Comparison of ENCODE assay signal across 8 cellular contexts in the genomic region with DNA sequence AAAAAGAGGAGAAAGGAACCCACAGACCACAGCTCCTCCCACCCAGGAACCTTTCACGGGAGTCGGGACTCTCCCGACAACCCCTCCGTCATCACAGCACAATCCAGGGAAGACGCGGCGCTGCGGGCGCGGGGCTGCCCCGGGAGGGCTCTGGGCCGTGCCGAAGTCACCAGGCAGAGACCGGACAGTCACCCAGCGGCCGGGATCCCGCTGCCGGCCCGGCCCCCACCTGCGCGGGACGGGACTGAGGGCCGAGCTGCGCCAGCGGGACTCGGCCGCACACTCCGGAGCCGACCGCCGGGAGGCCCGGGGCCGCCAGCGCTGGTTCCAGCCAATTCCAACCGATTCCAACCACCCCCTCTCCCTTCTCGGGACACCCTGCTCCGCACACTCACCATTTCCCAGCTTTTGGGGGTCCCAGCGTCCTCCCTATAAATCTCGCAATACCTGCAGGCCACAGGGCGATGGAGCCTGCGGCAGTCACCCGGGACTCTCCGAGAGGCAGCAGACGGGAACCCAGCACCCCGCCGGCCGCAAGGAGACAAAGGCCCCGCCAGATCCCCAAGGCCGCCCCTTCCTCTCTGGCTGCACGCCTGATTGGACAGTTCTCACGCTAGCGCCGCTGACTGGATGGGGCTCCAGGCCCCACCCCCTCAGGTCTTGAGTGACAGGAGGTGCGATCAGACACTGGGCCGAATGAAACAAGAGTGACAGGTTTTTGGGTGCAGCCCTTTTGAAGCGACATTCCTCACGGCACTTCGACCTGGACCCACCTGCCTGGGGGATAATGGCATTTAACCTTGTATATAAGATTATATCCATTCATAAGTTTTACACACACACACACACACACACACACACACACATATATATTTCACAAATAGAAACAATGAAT. TPM values are rescaled to one million over a fixed set of nuclear protein-coding genes. Genes with fewer than 3 reads are reported as not detected.
DNase-seq lines count a peak whose midpoint lies in the region; ATAC-seq and TF ChIP-seq lines count a peak whose summit lies in the region.

TSS of gene ZNF695 (minus strand) at position 547 of the 895 bp plus-strand sequence. CDS start at position 398, 149 bp downstream.

- peak; percentile 95 for DNase-seq in EH (ENCODE audit: low read depth)
- DNase-seq in Jurkat, Clone E6-1 (ENCODE audit: low read depth, low spot score): peak; percentile 98
- DNase-seq in RWPE2 (ENCODE audit: low spot score): peak; percentile 93
- DNase-seq in activated naive CD8-positive, alpha-beta T cell treated with anti-CD3 and anti-CD28 coated beads, Interleukin-2, amount 10 ng/mL, durations not matched to agents 7 days and 5 days: peak; percentile 54
- DNase-seq in cardiac muscle cell (ENCODE audit: low read depth in 1 of 2, low spot score in 1 of 2): peak; percentile 96
- DNase-seq in osteocyte (ENCODE audit: extremely low spot score, unreplicated experiment): peak; percentile 97
- DNase-seq in type B pancreatic cell (ENCODE audit: extremely low spot score, unreplicated experiment): peak; percentile 93

- H3K27me3 ChIP-seq in RWPE2 (ENCODE audit: insufficient read depth, poor library complexity, severe bottlenecking): no peaks in the 10 kb centered on the region
- no peaks in the 10 kb centered on the region for H3K27me3 ChIP-seq in cardiac muscle cell

- peak; percentile 94 for ATAC-seq in GM21717 (IDR thresholded peaks at IDR 0.05; ENCODE audit: unreplicated experiment)
- peak; percentile 99 for ATAC-seq in RWPE2 (ENCODE audit: low read depth)
- ATAC-seq in activated naive CD8-positive, alpha-beta T cell treated with anti-CD3 and anti-CD28 coated beads, Interleukin-2, amount 10 ng/mL, durations not matched to agents 7 days and 5 days (ENCODE audit: low read depth): peak; percentile 93

- peak within 1 kb of the TSS; percentile 27 for H3K27ac ChIP-seq in RWPE2 (ENCODE audit: poor library complexity, severe bottlenecking)
- H3K27ac ChIP-seq in cardiac muscle cell: no peak within 1 kb of the TSS

- H3K27ac Mint-ChIP-seq in activated naive CD8-positive, alpha-beta T cell treated with anti-CD3 and anti-CD28 coated beads, Interleukin-2, amount 10 ng/mL, durations not matched to agents 7 days and 5 days: peak within 1 kb of the TSS; percentile 54
- H3K27ac Mint-ChIP-seq in osteocyte (ENCODE audit: unreplicated experiment) (peak within 1 kb of the TSS; percentile 99), type B pancreatic cell (peak within 1 kb of the TSS; percentile 99)

- peaks cover 10% of the 10 kb centered on the region for H3K36me3 ChIP-seq in RWPE2 (ENCODE audit: low read depth)
- H3K36me3 ChIP-seq in cardiac muscle cell: no peaks in the 10 kb centered on the region

- TF ChIP-seq CTCF in RWPE2 (IDR thresholded peaks at IDR 0.05; ENCODE audit: poor library complexity, severe bottlenecking): no peak
- no peak for TF ChIP-seq CTCF in cardiac muscle cell (IDR thresholded peaks at IDR 0.05; ENCODE audit: low read depth, low read length)
- no peak for TF ChIP-seq CTCF in osteocyte (IDR thresholded peaks at IDR 0.05)
- peak; percentile 31 for TF ChIP-seq CTCF in type B pancreatic cell (conservative IDR thresholded peaks at IDR 0.05)

- no peaks in the 10 kb centered on the region for H3K9me3 ChIP-seq in RWPE2 (ENCODE audit: severe bottlenecking)
- no peaks in the 10 kb centered on the region for H3K9me3 ChIP-seq in cardiac muscle cell (ENCODE audit: low read depth)

- H3K4me3 Mint-ChIP-seq in activated naive CD8-positive, alpha-beta T cell treated with anti-CD3 and anti-CD28 coated beads, Interleukin-2, amount 10 ng/mL, durations not matched to agents 7 days and 5 days: peak within 1 kb of the TSS; percentile 86
- H3K4me3 Mint-ChIP-seq in osteocyte (ENCODE audit: unreplicated experiment) (peak within 1 kb of the TSS; percentile 100), type B pancreatic cell (peak within 1 kb of the TSS; percentile 100)

- H3K4me1 Mint-ChIP-seq in activated naive CD8-positive, alpha-beta T cell treated with anti-CD3 and anti-CD28 coated beads, Interleukin-2, amount 10 ng/mL, durations not matched to agents 7 days and 5 days: no peaks in the 10 kb centered on the region
- H3K4me1 Mint-ChIP-seq in osteocyte (ENCODE audit: unreplicated experiment): peaks cover 7% of the 10 kb centered on the region
- peaks cover 5% of the 10 kb centered on the region for H3K4me1 Mint-ChIP-seq in type B pancreatic cell (ENCODE audit: unreplicated experiment)

- H3K4me1 ChIP-seq in RWPE2 (ENCODE audit: insufficient read depth, poor library complexity, severe bottlenecking) (no peaks in the 10 kb centered on the region), cardiac muscle cell (ENCODE audit: low read depth) (no peaks in the 10 kb centered on the region)

- H3K27me3 Mint-ChIP-seq in activated naive CD8-positive, alpha-beta T cell treated with anti-CD3 and anti-CD28 coated beads, Interleukin-2, amount 10 ng/mL, durations not matched to agents 7 days and 5 days: peaks cover 34% of the 10 kb centered on the region
- no peaks in the 10 kb centered on the region for H3K27me3 Mint-ChIP-seq in osteocyte (ENCODE audit: unreplicated experiment)
- peaks cover 3% of the 10 kb centered on the region for H3K27me3 Mint-ChIP-seq in type B pancreatic cell

- H3K4me3 ChIP-seq in Jurkat, Clone E6-1 (ENCODE audit: low read length): peak within 1 kb of the TSS; percentile 85
- H3K4me3 ChIP-seq in RWPE2 (ENCODE audit: severe bottlenecking): peak within 1 kb of the TSS; percentile 67
- H3K4me3 ChIP-seq in cardiac muscle cell: peak within 1 kb of the TSS; percentile 66

- peaks cover 19% of the 10 kb centered on the region for H3K9me3 Mint-ChIP-seq in activated naive CD8-positive, alpha-beta T cell treated with anti-CD3 and anti-CD28 coated beads, Interleukin-2, amount 10 ng/mL, durations not matched to agents 7 days and 5 days
- H3K9me3 Mint-ChIP-seq in osteocyte (ENCODE audit: unreplicated experiment) (peaks cover 9% of the 10 kb centered on the region), type B pancreatic cell (peaks cover 9% of the 10 kb centered on the region)

- H3K36me3 Mint-ChIP-seq in activated naive CD8-positive, alpha-beta T cell treated with anti-CD3 and anti-CD28 coated beads, Interleukin-2, amount 10 ng/mL, durations not matched to agents 7 days and 5 days: peaks cover 9% of the 10 kb centered on the region
- H3K36me3 Mint-ChIP-seq in osteocyte (ENCODE audit: unreplicated experiment): peaks cover 6% of the 10 kb centered on the region
- H3K36me3 Mint-ChIP-seq in type B pancreatic cell: peaks cover 29% of the 10 kb centered on the region

- POLR2A ChIA-PET in activated naive CD8-positive, alpha-beta T cell treated with anti-CD3 and anti-CD28 coated beads, Interleukin-2, amount 10 ng/mL, durations not matched to agents 7 days and 5 days (lab: Charles Lee): no interaction called here

RNA-seq across cellular contexts. Expression of gene ZNF695, which starts in this region (rescaled TPM):
- polyA plus RNA-seq in Jurkat, Clone E6-1 (2012; ENCODE audit: insufficient read depth, insufficient read length): 17.4 TPM
- total RNA-seq in activated naive CD8-positive, alpha-beta T cell treated with anti-CD3 and anti-CD28 coated beads, Interleukin-2, amount 10 ng/mL, durations not matched to agents 7 days and 5 days: under 1 TPM; 0.36 to 0.40 TPM
- total RNA-seq in cardiac muscle cell (1.1 and 4.3 TPM in 2 replicates), osteocyte (1.5 and 1.9 TPM in 2 replicates), type B pancreatic cell (ENCODE audit: low replicate concordance) (7.4 and 17.9 TPM in 2 replicates)
- polyA plus RNA-seq in cardiac muscle cell: 2.0 and 3.7 TPM in 2 replicates

Comparison
In these comparisons a context has a peak if more than half of its experiments do, and no peak if none do; other contexts are left out.
1. Peak in DNase-seq and ATAC-seq in activated naive CD8-positive, alpha-beta T cell treated with anti-CD3 and anti-CD28 coated beads, Interleukin-2, amount 10 ng/mL, durations not matched to agents 7 days and 5 days; RNA of the gene not detected or under 1 TPM.